Comparison of ENCODE assay signal across 8 cellular contexts in genomic region chr20:62936996-62937352, GRCh38. TPM values are rescaled to one million over a fixed set of nuclear protein-coding genes. Genes with fewer than 3 reads are reported as not detected.
A peak's percentile ranks its signal among the peaks of the same experiment; 100 is the strongest.
DNase-seq lines count a peak whose midpoint lies in the region; FAIRE-seq and TF ChIP-seq lines count a peak whose summit lies in the region.

No MANE protein-coding gene starts in this region.

- POLR2A ChIA-PET in AG04449 (lab: Yijun Ruan, JAX): interaction anchor here (1.7 to 2.2 kb wide), 2 partner anchors 9 to 17 kb away, joined by 6 to 12 read pairs; partner anchors contain the start of gene SLC17A9

- no peak for TF ChIP-seq CTCF in AG04449 (IDR thresholded peaks at IDR 0.05; ENCODE audit: insufficient read depth, low read length, missing control alignments)
- no peak for TF ChIP-seq CTCF in HFF-Myc (IDR thresholded peaks at IDR 0.05; ENCODE audit: low read depth, low read length, missing control alignments)
- no peak for TF ChIP-seq CTCF in stomach (IDR thresholded peaks at IDR 0.05)
- no peak for TF ChIP-seq CTCF in D721Med (IDR thresholded peaks at IDR 0.05; ENCODE audit: insufficient read depth, missing control alignments)

- H3K4me3 Mint-ChIP-seq in activated T-helper 2 cell treated with anti-CD3 and anti-CD28 coated beads, Interferon-gamma antibody, Interleukin-2, Interleukin-4, amounts not matched to agents 10 μg/mL and 5 μg/mL and 100 μg/mL, durations not matched to agents 14 hours and 24 hours and 36 hours (ENCODE audit: low read depth): peak overlapping the region; percentile 90

- FAIRE-seq in D721Med (lab: Jason Lieb, UNC): no peak

- CTCF ChIA-PET in AG04449 (lab: Yijun Ruan, JAX): interaction anchor here (0.7 to 5.8 kb wide), 8 partner anchors 11 to 129 kb away, joined by 3 to 68 read pairs (median 4); partner anchors contain the start of gene DIDO1

- H3K4me3 ChIP-seq in AG04449 (ENCODE audit: low read depth, low read length) (peak overlapping the region; percentile 94), HFF-Myc (replicated peaks; ENCODE audit: low read depth, low read length) (peak overlapping the region; percentile 78), iPS-20b (ENCODE audit: low read length) (peak overlapping the region; percentile 100), stomach (peak overlapping the region; percentile 89 to 94 (median 92))

- H3K27me3 ChIP-seq in iPS-20b (ENCODE audit: insufficient read depth, low read length) (no peaks in the 10 kb centered on the region), stomach (no peaks in the 10 kb centered on the region)

- intact Hi-C loops in activated T-helper 2 cell treated with anti-CD3 and anti-CD28 coated beads, Interferon-gamma antibody, Interleukin-2, Interleukin-4, amounts not matched to agents 10 μg/mL and 5 μg/mL and 100 μg/mL, durations not matched to agents 14 hours and 24 hours and 36 hours (cut with micrococcal nuclease): loop anchor here (1.0 to 5.0 kb wide), 3 partner anchors 8 to 140 kb away; partner anchors contain the start of gene MRGBP
- intact Hi-C loops in stomach (cut with DNase I; ENCODE audit: low total_unique reads): no loop called here

- DNase-seq in AG04449 (ENCODE audit: low read depth, low spot score): no peak
- no peak for DNase-seq in HFF-Myc (ENCODE audit: extremely low read depth, low read depth)
- no peak for DNase-seq in activated T-helper 2 cell treated with anti-CD3 and anti-CD28 coated beads, Interferon-gamma antibody, Interleukin-2, Interleukin-4, amounts not matched to agents 10 μg/mL and 5 μg/mL and 100 μg/mL, durations not matched to agents 14 hours and 24 hours and 36 hours (ENCODE audit: low spot score)
- no peak for DNase-seq in stomach
- no peak for DNase-seq in putamen (ENCODE audit: low spot score)
- no peak for DNase-seq in NCI-H1930 (lab: John Stamatoyannopoulos, UW)
- DNase-seq in D721Med (ENCODE audit: insufficient read length, low spot score): no peak

- H3K9ac ChIP-seq in iPS-20b (ENCODE audit: low read depth, low read length): peak overlapping the region; percentile 99

- H3K27me3 Mint-ChIP-seq in activated T-helper 2 cell treated with anti-CD3 and anti-CD28 coated beads, Interferon-gamma antibody, Interleukin-2, Interleukin-4, amounts not matched to agents 10 μg/mL and 5 μg/mL and 100 μg/mL, durations not matched to agents 14 hours and 24 hours and 36 hours (ENCODE audit: low read depth): no peaks in the 10 kb centered on the region

- 0 to 3% (median 1%) methylated on average over 17 to 18 of the region's 18 CpGs for WGBS in stomach, 5 donors

- H3K9me3 Mint-ChIP-seq in activated T-helper 2 cell treated with anti-CD3 and anti-CD28 coated beads, Interferon-gamma antibody, Interleukin-2, Interleukin-4, amounts not matched to agents 10 μg/mL and 5 μg/mL and 100 μg/mL, durations not matched to agents 14 hours and 24 hours and 36 hours: no peaks in the 10 kb centered on the region

- peaks cover 36% of the 10 kb centered on the region for H3K36me3 Mint-ChIP-seq in activated T-helper 2 cell treated with anti-CD3 and anti-CD28 coated beads, Interferon-gamma antibody, Interleukin-2, Interleukin-4, amounts not matched to agents 10 μg/mL and 5 μg/mL and 100 μg/mL, durations not matched to agents 14 hours and 24 hours and 36 hours (ENCODE audit: low read depth)

- TF ChIP-seq POLR2A in stomach (IDR thresholded peaks at IDR 0.05): no peak

- H3K36me3 ChIP-seq in iPS-20b (ENCODE audit: insufficient read depth, low read depth, low read length) (peaks cover 52% of the 10 kb centered on the region), stomach (peaks cover 6 to 35% (median 27%) of the 10 kb centered on the region in 4 donors)

- H3K27ac Mint-ChIP-seq in activated T-helper 2 cell treated with anti-CD3 and anti-CD28 coated beads, Interferon-gamma antibody, Interleukin-2, Interleukin-4, amounts not matched to agents 10 μg/mL and 5 μg/mL and 100 μg/mL, durations not matched to agents 14 hours and 24 hours and 36 hours: peak overlapping the region; percentile 91

- H3K27ac ChIP-seq in iPS-20b (ENCODE audit: low read length) (peak overlapping the region; percentile 100), stomach (peak overlapping the region; percentile 86 to 98 (median 94))

- H3K9me3 ChIP-seq in iPS-20b (ENCODE audit: insufficient read depth, low read depth, low read length): no peaks in the 10 kb centered on the region
- no peaks in the 10 kb centered on the region for H3K9me3 ChIP-seq in stomach

- H3K4me1 Mint-ChIP-seq in activated T-helper 2 cell treated with anti-CD3 and anti-CD28 coated beads, Interferon-gamma antibody, Interleukin-2, Interleukin-4, amounts not matched to agents 10 μg/mL and 5 μg/mL and 100 μg/mL, durations not matched to agents 14 hours and 24 hours and 36 hours (ENCODE audit: low read depth): peaks cover 27% of the 10 kb centered on the region

- TF ChIP-seq EP300 in stomach (IDR thresholded peaks at IDR 0.05): no peak

- peaks cover 31% of the 10 kb centered on the region for H3K4me1 ChIP-seq in iPS-20b (ENCODE audit: insufficient read depth, low read length)
- H3K4me1 ChIP-seq in stomach: peaks cover 26 to 85% (median 67%) of the 10 kb centered on the region in 4 donors

RNA-seq across cellular contexts. Expression of gene GID8, which starts 1.0 kb away (rescaled TPM):
- 50.5 and 53.7 TPM in 2 replicates for total RNA-seq in activated T-helper 2 cell treated with anti-CD3 and anti-CD28 coated beads, Interferon-gamma antibody, Interleukin-2, Interleukin-4, amounts not matched to agents 10 μg/mL and 5 μg/mL and 100 μg/mL, durations not matched to agents 14 hours and 24 hours and 36 hours
- total RNA-seq in stomach: 10 to 100 TPM; 12.3 to 39.3 (median 19.2) TPM
- 10 to 100 TPM; 10.8 to 13.6 (median 12.5) TPM for polyA plus RNA-seq in stomach

RNA-seq across cellular contexts. Expression of gene DIDO1, which starts 10.7 kb away (rescaled TPM):
- 57.9 and 59.8 TPM in 2 replicates for total RNA-seq in activated T-helper 2 cell treated with anti-CD3 and anti-CD28 coated beads, Interferon-gamma antibody, Interleukin-2, Interleukin-4, amounts not matched to agents 10 μg/mL and 5 μg/mL and 100 μg/mL, durations not matched to agents 14 hours and 24 hours and 36 hours
- total RNA-seq in stomach: 100 to 1,000 TPM in 1 of 5 donors, 10 to 100 TPM in 4; 56.0 to 117 (median 74.2) TPM
- polyA plus RNA-seq in stomach: 10 to 100 TPM in 2 of 3 donors, 1 to 10 TPM in 1; 8.1 to 14.2 (median 14.1) TPM

RNA-seq across cellular contexts. Expression of gene SLC17A9, which starts 15.5 kb away (rescaled TPM):
- 20.2 and 21.4 TPM in 2 replicates for total RNA-seq in activated T-helper 2 cell treated with anti-CD3 and anti-CD28 coated beads, Interferon-gamma antibody, Interleukin-2, Interleukin-4, amounts not matched to agents 10 μg/mL and 5 μg/mL and 100 μg/mL, durations not matched to agents 14 hours and 24 hours and 36 hours
- 10 to 100 TPM in 4 of 5 donors, 1 to 10 TPM in 1; 9.0 to 76.4 (median 18.7) TPM for total RNA-seq in stomach
- 1 to 10 TPM; 1.1 to 10.0 (median 5.8) TPM for polyA plus RNA-seq in stomach
